Comparison of ENCODE assay signal across 32 cellular contexts in genomic region chr19:14798760-14799159, GRCh38. TPM values are rescaled to one million over a fixed set of nuclear protein-coding genes. Genes with fewer than 3 reads are reported as not detected.
"Had no signal": no experiment of that assay in that cellular context is flagged by ENCODE, and none has a peak within 500 bp of the region (broad histone marks: within the 10 kb centered on the region; RNA-seq: fewer than 3 reads in every experiment).

No MANE protein-coding gene starts in this region.

- H3K36me3 Mint-ChIP-seq: mesothelial cell of epicardium, naive B cell had no signal

- H3K4me3 ChIP-seq: colonic mucosa, esophagus squamous epithelium, gastrocnemius medialis, heart right ventricle, left lung, lower lobe of right lung, mucosa of descending colon had no signal

- H3K27ac ChIP-seq: colonic mucosa, epithelial cell of prostate, esophagus squamous epithelium, gastrocnemius medialis, heart right ventricle, left lung, lower lobe of right lung had no signal

- DNase-seq: colonic mucosa; cortex of kidney; effector CD8-positive, alpha-beta T cell; effector memory CD8-positive, alpha-beta T cell; endodermal cell; erythroblast; esophagus squamous epithelium; foreskin fibroblast; foreskin melanocyte; gastrocnemius medialis; glutamatergic neuron; head of caudate nucleus; heart right ventricle; hippocampal formation; left cardiac atrium; left lung; left ventricle myocardium superior; lower lobe of right lung; mesenchymal stem cell; mucosa of descending colon; naive B cell had no signal

- H3K27ac Mint-ChIP-seq: dendritic cell treated with granulocyte-macrophage colony-stimulating factor and Interleukin-4, amounts not matched to agents 40 ng/mL and 50 ng/mL, for 4 days; effector memory CD8-positive, alpha-beta T cell; endodermal cell; mesothelial cell of epicardium had no signal

- H3K9me3 Mint-ChIP-seq: effector memory CD8-positive, alpha-beta T cell; naive B cell had no signal

- H3K9me3 ChIP-seq: colonic mucosa, esophagus squamous epithelium, gastrocnemius medialis, heart right ventricle, left lung, lower lobe of right lung, mucosa of descending colon had no signal

- H3K4me1 ChIP-seq: colonic mucosa, esophagus squamous epithelium, gastrocnemius medialis, lower lobe of right lung had no signal

- H3K36me3 ChIP-seq: colonic mucosa, esophagus squamous epithelium, gastrocnemius medialis, heart right ventricle, left lung, lower lobe of right lung had no signal

- H3K4me3 Mint-ChIP-seq: dendritic cell treated with granulocyte-macrophage colony-stimulating factor and Interleukin-4, amounts not matched to agents 40 ng/mL and 50 ng/mL, for 4 days; effector memory CD8-positive, alpha-beta T cell; endodermal cell; mesothelial cell of epicardium; naive B cell had no signal

- H3K4me1 Mint-ChIP-seq: endodermal cell, mesothelial cell of epicardium, naive B cell had no signal

RNA-seq across cellular contexts. Expression of gene ADGRE2, which starts 20.4 kb away (rescaled TPM):
- total RNA-seq: mesothelial cell of epicardium had no signal

RNA-seq across cellular contexts. Expression of gene OR7A5, which starts 36.2 kb away (rescaled TPM):
- total RNA-seq: colonic mucosa, dermis microvascular lymphatic vessel endothelial cell, endodermal cell, esophagus mucosa, gastrocnemius medialis, glomerular endothelial cell, heart right ventricle, kidney epithelial cell, left cardiac atrium, left lung, left ventricle myocardium superior, lower lobe of right lung, lung microvascular endothelial cell, mesenteric fat pad, mesothelial cell of epicardium, mucosa of descending colon had no signal

RNA-seq across cellular contexts. Expression of gene OR7C1, which starts 36.2 kb away (rescaled TPM):
- total RNA-seq: colonic mucosa, dermis microvascular lymphatic vessel endothelial cell, endodermal cell, esophagus mucosa, esophagus squamous epithelium, glomerular endothelial cell, kidney epithelial cell, left cardiac atrium, left ventricle myocardium superior, lung microvascular endothelial cell, mesenteric fat pad, mesothelial cell of epicardium, mucosa of descending colon had no signal

RNA-seq across cellular contexts. Expression of gene OR7A10, which starts 50.0 kb away (rescaled TPM):
- total RNA-seq: colonic mucosa, dermis microvascular lymphatic vessel endothelial cell, endodermal cell, esophagus mucosa, esophagus squamous epithelium, gastrocnemius medialis, glomerular endothelial cell, heart right ventricle, kidney epithelial cell, left cardiac atrium, left lung, left ventricle myocardium superior, lower leg skin, lower lobe of right lung, lung microvascular endothelial cell, mesenteric fat pad, mesothelial cell of epicardium, mucosa of descending colon, myocyte had no signal
